8 cellular contexts compared by ENCODE assay signal in genomic region chr17:56699186-56699895, GRCh38.
DNase-seq lines count a peak whose midpoint lies in the region; ATAC-seq and TF ChIP-seq lines count a peak whose summit lies in the region.

No MANE protein-coding gene starts in this region.

- H3K4me3 ChIP-seq in H7 (ENCODE audit: insufficient read depth, low read depth, low read length) (no peak overlapping the region), heart left ventricle (no peak overlapping the region)

- H3K27ac ChIP-seq in heart left ventricle, result no peak overlapping the region

- H3K4me3 Mint-ChIP-seq in activated naive CD4-positive, alpha-beta T cell treated with anti-CD3 and anti-CD28 coated beads for 36 hours, result no peak overlapping the region

- H3K4me1 Mint-ChIP-seq in activated naive CD4-positive, alpha-beta T cell treated with anti-CD3 and anti-CD28 coated beads for 36 hours (ENCODE audit: low read depth), result no peaks in the 10 kb centered on the region

- no peaks in the 10 kb centered on the region for H3K27me3 Mint-ChIP-seq in activated naive CD4-positive, alpha-beta T cell treated with anti-CD3 and anti-CD28 coated beads for 36 hours (ENCODE audit: low read depth)

- no peaks in the 10 kb centered on the region for H3K9me3 Mint-ChIP-seq in activated naive CD4-positive, alpha-beta T cell treated with anti-CD3 and anti-CD28 coated beads for 36 hours

- intact Hi-C loops in heart left ventricle (cut with DNase I), result no loop called here
- intact Hi-C loops in sciatic nerve (cut with DNase I), result no loop called here
- intact Hi-C loops in activated naive CD4-positive, alpha-beta T cell treated with anti-CD3 and anti-CD28 coated beads for 36 hours (cut with micrococcal nuclease), result no loop called here

- peak; percentile 79 for DNase-seq in H7
- DNase-seq in SW 1271 (lab: John Stamatoyannopoulos, UW), result peak; percentile 98 to 99
- peak in 2 of 5 donors; percentile 40 to 74 for DNase-seq in heart left ventricle
- DNase-seq in sciatic nerve (ENCODE audit: low spot score), result no peak
- no peak for DNase-seq in activated naive CD4-positive, alpha-beta T cell treated with anti-CD3 and anti-CD28 coated beads for 36 hours

- TF ChIP-seq CTCF in heart left ventricle (IDR thresholded peaks at IDR 0.05), result no peak

- no peak overlapping the region for H3K27ac Mint-ChIP-seq in activated naive CD4-positive, alpha-beta T cell treated with anti-CD3 and anti-CD28 coated beads for 36 hours

- CTCF ChIA-PET in activated naive CD4-positive, alpha-beta T cell treated with anti-CD3 and anti-CD28 coated beads for 36 hours (lab: Charles Lee), result interaction anchor here (1.0 kb wide), 1 partner anchor 15 kb away, joined by 3 read pairs; no protein-coding TSS in a partner anchor

- 7 to 19% (median 11%) methylated on average over 12 to 18 of the region's 18 CpGs for WGBS in heart left ventricle, 4 donors

- peaks cover 0 to 18% (median 10%) of the 10 kb centered on the region in 12 donors for H3K4me1 ChIP-seq in heart left ventricle

- H3K36me3 ChIP-seq in H7 (replicated peaks; ENCODE audit: control insufficient read depth, insufficient read depth, low read length) (no peaks in the 10 kb centered on the region), heart left ventricle (no peaks in the 10 kb centered on the region)

- no peak for TF ChIP-seq POLR2A in heart left ventricle (IDR thresholded peaks at IDR 0.05)

- H3K27me3 ChIP-seq in H7 (ENCODE audit: control insufficient read depth, insufficient read depth, low read length), result no peaks in the 10 kb centered on the region; the same call in 1 of the 2 replicates
- peaks cover 0 to 8% (median 0%) of the 10 kb centered on the region in 9 donors for H3K27me3 ChIP-seq in heart left ventricle

- no peaks in the 10 kb centered on the region for H3K9me3 ChIP-seq in heart left ventricle

- ATAC-seq in heart left ventricle (peak in 3 of 4 donors; percentile 61 to 93 (median 79)), sciatic nerve (peak; percentile 70), GM21423 (IDR thresholded peaks at IDR 0.05; ENCODE audit: unreplicated experiment) (no peak), GM18519 (IDR thresholded peaks at IDR 0.05; ENCODE audit: low FRiP score, unreplicated experiment) (no peak), GM18511 (IDR thresholded peaks at IDR 0.05; ENCODE audit: unreplicated experiment) (no peak)

- no peaks in the 10 kb centered on the region for H3K36me3 Mint-ChIP-seq in activated naive CD4-positive, alpha-beta T cell treated with anti-CD3 and anti-CD28 coated beads for 36 hours (ENCODE audit: low read depth)

Comparison
In these comparisons a context has a peak if more than half of its experiments do, and no peak if none do; other contexts are left out.
1. DNase-seq: peak in H7 (single experiment) and SW 1271 (2 of 2); none in sciatic nerve (single experiment) and activated naive CD4-positive, alpha-beta T cell treated with anti-CD3 and anti-CD28 coated beads for 36 hours (single experiment).
2. ATAC-seq: peak in heart left ventricle (3 of 4) and sciatic nerve (single experiment); none in GM21423 (single experiment), GM18519 (single experiment) and GM18511 (single experiment).